Comparison of ENCODE assay signal across 11 cellular contexts in genomic region chr5:446066-446725, GRCh38. TPM values are rescaled to one million over a fixed set of nuclear protein-coding genes. Genes with fewer than 3 reads are reported as not detected.
DNase-seq lines count a peak whose midpoint lies in the region; ATAC-seq and TF ChIP-seq lines count a peak whose summit lies in the region.
"Had no signal": no experiment of that assay in that cellular context is flagged by ENCODE, and none has a peak within 500 bp of the region (broad histone marks: within the 10 kb centered on the region; RNA-seq: fewer than 3 reads in every experiment).

No MANE protein-coding gene starts in this region.

- H3K27ac Mint-ChIP-seq in stimulated activated naive CD8-positive, alpha-beta T cell treated with anti-CD3 and anti-CD28 coated beads, Interleukin-15, Interleukin-2, amounts not matched to agents 100 ng/mL and 50 ng/mL, for 24 hours, result peak overlapping the region; percentile 22
- H3K27ac Mint-ChIP-seq in T-helper 17 cell (peak overlapping the region; percentile 34), nephron (no peak overlapping the region)

- H3K4me1 Mint-ChIP-seq in stimulated activated naive CD8-positive, alpha-beta T cell treated with anti-CD3 and anti-CD28 coated beads, Interleukin-15, Interleukin-2, amounts not matched to agents 100 ng/mL and 50 ng/mL, for 24 hours (ENCODE audit: low read depth), result peaks cover 47% of the 10 kb centered on the region
- H3K4me1 Mint-ChIP-seq in T-helper 17 cell, result peaks cover 38% of the 10 kb centered on the region
- H3K4me1 Mint-ChIP-seq in nephron, result peaks cover 11% of the 10 kb centered on the region

- DNase-seq in stimulated activated naive CD8-positive, alpha-beta T cell treated with anti-CD3 and anti-CD28 coated beads, Interleukin-15, Interleukin-2, amounts not matched to agents 100 U/mL and 50 U/mL, for 24 hours, result no peak
- DNase-seq in T-helper 17 cell (no peak), NCI-H2171 treated with DMSO at 0.1 percent for 48 hours (lab: John Stamatoyannopoulos, UW) (no peak)
- DNase-seq in stimulated activated CD8-positive, alpha-beta memory T cell treated with anti-CD3 and anti-CD28 coated beads, Interleukin-4, amount 100 ng/mL, for 48 hours, result no peak
- DNase-seq: activated CD4-positive, alpha-beta T cell treated with anti-CD3 and anti-CD28 coated beads, Interleukin-2, amount 10 ng/mL, durations not matched to agents 24 days and 14 days; effector CD4-positive, alpha-beta T cell; NCI-H1092; stimulated activated CD4-positive, alpha-beta T cell treated with anti-CD3 and anti-CD28 coated beads, Interleukin-12 subunit alpha, Interleukin-12 subunit beta, amount 100 ng/mL, for 4 hours had no signal

- TF ChIP-seq CTCF in nephron (IDR thresholded peaks at IDR 0.05; ENCODE audit: unreplicated experiment in 3 of 3), result no peak

- H3K9me3 ChIP-seq in T-helper 17 cell (ENCODE audit: control insufficient read depth, low read length, poor library complexity, severe bottlenecking), result no peaks in the 10 kb centered on the region

- no peak for ATAC-seq in stimulated activated naive CD8-positive, alpha-beta T cell treated with anti-CD3 and anti-CD28 coated beads, Interleukin-15, Interleukin-2, amounts not matched to agents 100 U/mL and 50 U/mL, for 24 hours
- ATAC-seq in T-helper 17 cell (no peak), HG02623 (IDR thresholded peaks at IDR 0.05; ENCODE audit: unreplicated experiment) (no peak)

- peaks cover 55% of the 10 kb centered on the region for H3K36me3 Mint-ChIP-seq in stimulated activated naive CD8-positive, alpha-beta T cell treated with anti-CD3 and anti-CD28 coated beads, Interleukin-15, Interleukin-2, amounts not matched to agents 100 ng/mL and 50 ng/mL, for 24 hours (ENCODE audit: low read depth)
- peaks cover 22% of the 10 kb centered on the region for H3K36me3 Mint-ChIP-seq in T-helper 17 cell (ENCODE audit: low read depth)
- H3K36me3 Mint-ChIP-seq in nephron (ENCODE audit: low read depth), result peaks cover 52% of the 10 kb centered on the region

- peaks cover 4% of the 10 kb centered on the region for H3K9me3 Mint-ChIP-seq in stimulated activated naive CD8-positive, alpha-beta T cell treated with anti-CD3 and anti-CD28 coated beads, Interleukin-15, Interleukin-2, amounts not matched to agents 100 ng/mL and 50 ng/mL, for 24 hours
- peaks cover 11% of the 10 kb centered on the region for H3K9me3 Mint-ChIP-seq in nephron

- H3K4me3 Mint-ChIP-seq in stimulated activated naive CD8-positive, alpha-beta T cell treated with anti-CD3 and anti-CD28 coated beads, Interleukin-15, Interleukin-2, amounts not matched to agents 100 ng/mL and 50 ng/mL, for 24 hours, result no peak overlapping the region
- H3K4me3 Mint-ChIP-seq in T-helper 17 cell (no peak overlapping the region), nephron (peak overlapping the region; percentile 65 to 81 (median 66))
- H3K4me3 Mint-ChIP-seq: activated CD4-positive, alpha-beta T cell treated with anti-CD3 and anti-CD28 coated beads, Interleukin-2, amount 10 ng/mL, durations not matched to agents 24 days and 14 days had no signal

- H3K27me3 Mint-ChIP-seq in stimulated activated naive CD8-positive, alpha-beta T cell treated with anti-CD3 and anti-CD28 coated beads, Interleukin-15, Interleukin-2, amounts not matched to agents 100 ng/mL and 50 ng/mL, for 24 hours, result no peaks in the 10 kb centered on the region
- H3K27me3 Mint-ChIP-seq in T-helper 17 cell, result no peaks in the 10 kb centered on the region
- H3K27me3 Mint-ChIP-seq in nephron (ENCODE audit: low read depth), result no peaks in the 10 kb centered on the region
- H3K27me3 Mint-ChIP-seq: activated CD4-positive, alpha-beta T cell treated with anti-CD3 and anti-CD28 coated beads, Interleukin-2, amount 10 ng/mL, durations not matched to agents 24 days and 14 days had no signal

RNA-seq across cellular contexts. Expression of gene EXOC3, which starts 3.2 kb away (rescaled TPM):
- 10 to 100 TPM; 71.3 to 86.3 TPM for total RNA-seq in T-helper 17 cell

Comparison
In these comparisons a context has a peak if more than half of its experiments do, and no peak if none do; other contexts are left out.
1. H3K27ac Mint-ChIP-seq: peak in stimulated activated naive CD8-positive, alpha-beta T cell treated with anti-CD3 and anti-CD28 coated beads, Interleukin-15, Interleukin-2, amounts not matched to agents 100 ng/mL and 50 ng/mL, for 24 hours (single experiment) and T-helper 17 cell (single experiment); none in nephron (0 of 3).
2. H3K4me3 Mint-ChIP-seq: peak in nephron (3 of 3); none in stimulated activated naive CD8-positive, alpha-beta T cell treated with anti-CD3 and anti-CD28 coated beads, Interleukin-15, Interleukin-2, amounts not matched to agents 100 ng/mL and 50 ng/mL, for 24 hours (single experiment) and T-helper 17 cell (single experiment).